In the genomic region with DNA sequence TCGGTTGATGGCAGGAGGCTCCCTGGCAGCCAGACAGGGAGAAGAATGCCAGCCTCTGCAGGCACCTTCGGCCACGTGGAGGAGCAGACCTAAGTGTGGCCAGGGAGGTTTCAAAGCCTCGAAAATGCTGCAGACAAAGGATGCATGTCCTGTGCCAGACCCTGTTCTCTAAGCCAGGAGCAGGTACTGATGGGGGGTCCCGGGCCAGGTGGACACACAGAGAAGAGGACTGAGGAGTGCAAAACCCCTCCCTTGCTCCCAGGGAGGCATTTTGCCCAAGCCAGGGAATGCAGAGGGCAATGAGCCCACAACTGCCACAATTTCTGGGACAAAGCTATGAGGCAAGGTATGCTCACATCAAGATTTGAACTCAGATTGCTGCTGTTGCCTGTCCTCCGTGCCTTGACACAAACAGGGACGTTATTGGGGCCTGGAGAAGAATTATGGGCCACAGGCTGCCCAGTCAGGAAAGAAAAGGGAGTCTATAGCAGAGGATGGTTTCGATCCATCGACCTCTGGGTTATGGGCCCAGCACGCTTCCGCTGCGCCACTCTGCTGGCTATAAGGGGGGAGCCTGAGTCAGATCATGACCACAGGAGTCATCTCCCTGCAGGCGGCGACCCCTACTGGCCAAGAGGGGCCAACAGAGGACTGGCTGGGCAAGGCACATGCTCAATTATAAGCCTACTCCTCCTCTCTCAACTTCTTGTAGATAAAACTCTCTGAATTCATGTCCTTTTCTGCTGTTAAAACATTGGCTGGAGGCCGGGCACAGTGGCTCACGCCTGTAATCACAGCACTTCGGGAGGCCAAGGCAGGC, we compare ENCODE assay signal across 8 cellular contexts. TPM values are rescaled to one million over a fixed set of nuclear protein-coding genes. Genes with fewer than 3 reads are reported as not detected.
DNase-seq lines count a peak whose midpoint lies in the region; ATAC-seq and TF ChIP-seq lines count a peak whose summit lies in the region.

No MANE protein-coding gene starts in this region.

- H4K20me1 ChIP-seq in neural cell (ENCODE audit: insufficient read depth) = no peaks in the 10 kb centered on the region

- TF ChIP-seq EP300 in neural cell (conservative IDR thresholded peaks at IDR 0.05; ENCODE audit: poor library complexity, severe bottlenecking) = no peak

- H3K27me3 Mint-ChIP-seq in stimulated activated naive CD8-positive, alpha-beta T cell treated with anti-CD3 and anti-CD28 coated beads, Interleukin-15, amount 100 ng/mL, for 72 hours = no peaks in the 10 kb centered on the region

- peak; percentile 35 for TF ChIP-seq RAD21 in neural cell (conservative IDR thresholded peaks at IDR 0.05)

- peaks cover 49% of the 10 kb centered on the region for H3K4me1 Mint-ChIP-seq in stimulated activated naive CD8-positive, alpha-beta T cell treated with anti-CD3 and anti-CD28 coated beads, Interleukin-15, amount 100 ng/mL, for 72 hours

- peak overlapping the region; percentile 16 for H3K9ac ChIP-seq in neural cell (ENCODE audit: low read length)

- H3K36me3 ChIP-seq in neural cell (ENCODE audit: insufficient read depth, low read length) = no peaks in the 10 kb centered on the region

- peak overlapping the region; percentile 30 for H3K27ac ChIP-seq in neural cell (ENCODE audit: low read length)

- H3K4me3 Mint-ChIP-seq in stimulated activated naive CD8-positive, alpha-beta T cell treated with anti-CD3 and anti-CD28 coated beads, Interleukin-15, amount 100 ng/mL, for 72 hours = peak overlapping the region; percentile 62 to 70

- H3F3A ChIP-seq in neural cell (ENCODE audit: insufficient read depth, low read length, poor library complexity, severe bottlenecking) = no peaks in the 10 kb centered on the region

- TF ChIP-seq CTCF in LNCaP clone FGC (IDR thresholded peaks at IDR 0.05; ENCODE audit: control insufficient read depth, extremely low read depth, insufficient read depth) (peak; percentile 97), neural cell (IDR thresholded peaks at IDR 0.05; ENCODE audit: poor library complexity, severe bottlenecking) (peak; percentile 79)

- no peaks in the 10 kb centered on the region for H3K79me2 ChIP-seq in neural cell (replicated peaks; ENCODE audit: insufficient read depth, low read length)

- ATAC-seq in GM21723 (IDR thresholded peaks at IDR 0.05; ENCODE audit: unreplicated experiment) = peak; percentile 48
- ATAC-seq in stimulated activated naive CD8-positive, alpha-beta T cell treated with anti-CD3 and anti-CD28 coated beads, Interleukin-15, amount 100 ng/mL, for 72 hours = peak; percentile 89

- no peaks in the 10 kb centered on the region for H3K9me3 Mint-ChIP-seq in stimulated activated naive CD8-positive, alpha-beta T cell treated with anti-CD3 and anti-CD28 coated beads, Interleukin-15, amount 100 ng/mL, for 72 hours

- H3K4me3 ChIP-seq in LNCaP clone FGC (ENCODE audit: low read depth, low read length) (no peak overlapping the region), neural cell (ENCODE audit: low read length) (peak overlapping the region; percentile 25)

- no peaks in the 10 kb centered on the region for H3K9me2 ChIP-seq in neural cell (ENCODE audit: insufficient read depth, low read length)

- H3K27ac Mint-ChIP-seq in stimulated activated naive CD8-positive, alpha-beta T cell treated with anti-CD3 and anti-CD28 coated beads, Interleukin-15, amount 100 ng/mL, for 72 hours = peak overlapping the region; percentile 76 to 99

- peak; percentile 95 for DNase-seq in DMS 273 (lab: John Stamatoyannopoulos, UW; ENCODE audit: unreplicated experiment)
- DNase-seq in LNCaP clone FGC (ENCODE audit: low read depth) = peak; percentile 92
- peak; percentile 96 for DNase-seq in SHP77 (lab: John Stamatoyannopoulos, UW)
- peak; percentile 84 for DNase-seq in activated T-helper 9 cell treated with anti-CD3 and anti-CD28 coated beads, Interleukin-2, amount 50 U/mL, for 16 hours (ENCODE audit: low read depth)
- DNase-seq in fibroblast of the conjunctiva (ENCODE audit: low read depth) = peak; percentile 94
- DNase-seq in stimulated activated naive CD8-positive, alpha-beta T cell treated with anti-CD3 and anti-CD28 coated beads, Interleukin-15, amount 100 ng/mL, for 72 hours = peak; percentile 92 to 94

- H2AFZ ChIP-seq in neural cell (ENCODE audit: low read depth, low read length) = no peak overlapping the region

- no peaks in the 10 kb centered on the region for H3K27me3 ChIP-seq in neural cell (ENCODE audit: insufficient read depth, low read depth, low read length)

- H3K4me2 ChIP-seq in neural cell (ENCODE audit: low read length) = no peak overlapping the region

- no peaks in the 10 kb centered on the region for H3K9me3 ChIP-seq in neural cell (ENCODE audit: low read length)

TF ChIP-seq in neural cell, 6 proteins besides CTCF, POLR2A, EP300 and RAD21:
- TF ChIP-seq REST (IDR thresholded peaks at IDR 0.05; ENCODE audit: borderline replicate concordance) = no peak
- no peak for TF ChIP-seq EZH2 (IDR thresholded peaks at IDR 0.05; ENCODE audit: borderline replicate concordance, insufficient read depth, low read length, poor library complexity, severe bottlenecking)
- no peak for TF ChIP-seq TAF1 (IDR thresholded peaks at IDR 0.05; ENCODE audit: low read depth)
- TF ChIP-seq POLR2AphosphoS5 (IDR thresholded peaks at IDR 0.05) = no peak
- TF ChIP-seq SMC3 (conservative IDR thresholded peaks at IDR 0.05; ENCODE audit: poor library complexity) = peak; percentile 32
- peak; percentile 20 for TF ChIP-seq MXI1 (conservative IDR thresholded peaks at IDR 0.05; ENCODE audit: poor library complexity, severe bottlenecking)

RNA-seq across cellular contexts. Expression of gene FOXK2, which starts 25.1 kb away (rescaled TPM):
- 24.4 and 29.4 TPM in 2 replicates for polyA plus RNA-seq in neural cell
- 69.3 and 76.2 TPM in 2 replicates for polyA minus RNA-seq in neural cell

RNA-seq across cellular contexts. Expression of gene NARF, which starts 35.9 kb away (rescaled TPM):
- 218 and 243 TPM in 2 replicates for polyA plus RNA-seq in neural cell
- 134 and 151 TPM in 2 replicates for polyA minus RNA-seq in neural cell

RNA-seq across cellular contexts. Expression of gene CYBC1, which starts 43.9 kb away (rescaled TPM):
- 66.6 and 101 TPM in 2 replicates for polyA plus RNA-seq in neural cell
- polyA minus RNA-seq in neural cell = 36.2 and 49.9 TPM in 2 replicates
